17 cellular contexts compared by ENCODE assay signal in genomic region chr22:41963453-41964105, GRCh38. TPM values are rescaled to one million over a fixed set of nuclear protein-coding genes. Genes with fewer than 3 reads are reported as not detected.
DNase-seq lines count a peak whose midpoint lies in the region; ATAC-seq and TF ChIP-seq lines count a peak whose summit lies in the region.
"Had no signal": no experiment of that assay in that cellular context is flagged by ENCODE, and none has a peak within 500 bp of the region (broad histone marks: within the 10 kb centered on the region; RNA-seq: fewer than 3 reads in every experiment).

No MANE protein-coding gene starts in this region.

- no peaks in the 10 kb centered on the region for H3K36me3 ChIP-seq in hepatocyte (replicated peaks; ENCODE audit: insufficient read depth, low read depth)
- H3K36me3 ChIP-seq in H7 (replicated peaks; ENCODE audit: control insufficient read depth, insufficient read depth, low read length), result no peaks in the 10 kb centered on the region
- H3K36me3 ChIP-seq: esophagus muscularis mucosa, thoracic aorta had no signal

- no peak for ATAC-seq in GM21786 (IDR thresholded peaks at IDR 0.05; ENCODE audit: unreplicated experiment)
- ATAC-seq: activated CD4-positive, CD25-positive, alpha-beta regulatory T cell treated with anti-CD3 and anti-CD28 coated beads, Interleukin-2, amount 50 U/mL, for 24 hours had no signal

- H4K20me1 ChIP-seq in hepatocyte (ENCODE audit: insufficient read depth, poor library complexity, severe bottlenecking), result no peaks in the 10 kb centered on the region

- no peaks in the 10 kb centered on the region for H3K4me1 ChIP-seq in hepatocyte (ENCODE audit: insufficient read depth)

- no peak overlapping the region for H2AFZ ChIP-seq in hepatocyte
- H2AFZ ChIP-seq: PC-9 had no signal

- no peaks in the 10 kb centered on the region for H3K9me3 ChIP-seq in hepatocyte (ENCODE audit: low read depth)
- H3K9me3 ChIP-seq: esophagus muscularis mucosa, thoracic aorta had no signal

- H3K4me3 ChIP-seq in fibroblast of mammary gland (ENCODE audit: control insufficient read depth, low read depth, low read length), result no peak overlapping the region
- H3K4me3 ChIP-seq in hepatocyte, result no peak overlapping the region
- no peak overlapping the region for H3K4me3 ChIP-seq in H7 (ENCODE audit: insufficient read depth, low read depth, low read length)
- H3K4me3 ChIP-seq: esophagus muscularis mucosa, PC-9, thoracic aorta had no signal

- 68% methylated on average over 9 of the region's 9 CpGs for WGBS in hepatocyte (ENCODE audit: low lambda C conversion rate, missing lambda C conversion rate)

- H3K27me3 ChIP-seq in hepatocyte, result no peaks in the 10 kb centered on the region
- H3K27me3 ChIP-seq in H7 (ENCODE audit: control insufficient read depth, insufficient read depth, low read length), result no peaks in the 10 kb centered on the region
- H3K27me3 ChIP-seq: esophagus muscularis mucosa had no signal

- no peaks in the 10 kb centered on the region for H3K9me2 ChIP-seq in hepatocyte (replicated peaks; ENCODE audit: insufficient read depth)

- no peak overlapping the region for H3K27ac ChIP-seq in hepatocyte
- H3K27ac ChIP-seq: esophagus muscularis mucosa, PC-9, thoracic aorta had no signal

- no peaks in the 10 kb centered on the region for H3K79me2 ChIP-seq in hepatocyte

- TF ChIP-seq CTCF in fibroblast of mammary gland (conservative IDR thresholded peaks at IDR 0.05; ENCODE audit: control insufficient read depth, insufficient read depth, low read depth, low read length) (no peak), hepatocyte (IDR thresholded peaks at IDR 0.05; ENCODE audit: poor library complexity) (no peak)

- H3K4me2 ChIP-seq in hepatocyte, result no peak overlapping the region
- H3K4me2 ChIP-seq: PC-9 had no signal

- DNase-seq in AG20443 (ENCODE audit: low spot score), result peak; percentile 51
- peak; percentile 44 for DNase-seq in SKM-1 (lab: John Stamatoyannopoulos, UW; ENCODE audit: unreplicated experiment)
- peak; percentile 30 for DNase-seq in fibroblast of mammary gland (ENCODE audit: low read depth)
- DNase-seq in occipital lobe (lab: John Stamatoyannopoulos, UW), result peak; percentile 28
- no peak for DNase-seq in hepatocyte (ENCODE audit: low spot score)
- DNase-seq in H7, result no peak
- no peak for DNase-seq in T-helper 9 cell
- DNase-seq: activated CD8-positive, alpha-beta memory T cell treated with anti-CD3 and anti-CD28 coated beads, Interleukin-2, amount 50 U/mL, for 4 hours; activated naive CD4-positive, alpha-beta T cell treated with anti-CD3 and anti-CD28 coated beads, Interleukin-2, amount 10 ng/mL, durations not matched to agents 7 days and 5 days; mesenchymal stem cell; NCI-H1048; PC-9 had no signal

RNA-seq across cellular contexts. Expression of gene SEPTIN3, which starts 5.7 kb away (rescaled TPM):
- total RNA-seq in occipital lobe (130 TPM), hepatocyte (1.5 and 2.2 TPM in 2 replicates)
- 1.5 and 1.6 TPM in 2 replicates for polyA plus RNA-seq in hepatocyte
- 8.1 and 11.0 TPM in 2 replicates for total RNA-seq in H7 (2014; rRNA removed; shearing (Covaris generic))
- total RNA-seq: thoracic aorta had no signal

RNA-seq across cellular contexts. Expression of gene CENPM, which starts 16.6 kb away (rescaled TPM):
- total RNA-seq in occipital lobe (1.6 TPM), hepatocyte (6.7 and 8.1 TPM in 2 replicates)
- polyA plus RNA-seq in hepatocyte, result 13.4 and 14.9 TPM in 2 replicates
- total RNA-seq in H7 (2014; rRNA removed; shearing (Covaris generic)), result 56.7 and 66.3 TPM in 2 replicates
- total RNA-seq: esophagus muscularis mucosa, thoracic aorta had no signal

RNA-seq across cellular contexts. Expression of gene WBP2NL, which starts 35.0 kb away (rescaled TPM):
- total RNA-seq in occipital lobe (4.5 TPM), hepatocyte (not detected in 2 replicates)
- polyA plus RNA-seq in hepatocyte, result not detected in 2 replicates
- total RNA-seq in H7 (2014; rRNA removed; shearing (Covaris generic)), result not detected in 2 replicates
- total RNA-seq: osteocyte had no signal

RNA-seq across cellular contexts. Expression of gene TNFRSF13C, which starts 37.0 kb away (rescaled TPM):
- total RNA-seq in occipital lobe (0.31 TPM), hepatocyte (0.07 and 0.12 TPM in 2 replicates)
- 0.18 and 0.52 TPM in 2 replicates for polyA plus RNA-seq in hepatocyte
- 1.1 and 1.2 TPM in 2 replicates for total RNA-seq in H7 (2014; rRNA removed; shearing (Covaris generic))
- total RNA-seq: thoracic aorta had no signal

Comparison
In these comparisons a context has a peak if more than half of its experiments do, and no peak if none do; other contexts are left out.
1. DNase-seq: peak in AG20443 (single experiment), SKM-1 (single experiment), fibroblast of mammary gland (single experiment) and occipital lobe (single experiment); none in hepatocyte (single experiment), H7 (single experiment) and T-helper 9 cell (single experiment).
2. RNA of gene SEPTIN3, which starts 5.7 kb away (total RNA-seq): 130 TPM in occipital lobe (single experiment); 8.1 to 11.0 TPM in H7 and 1.5 to 2.2 TPM in hepatocyte; every median in the first group is over 10 times any median in the second.